In the genomic region with DNA sequence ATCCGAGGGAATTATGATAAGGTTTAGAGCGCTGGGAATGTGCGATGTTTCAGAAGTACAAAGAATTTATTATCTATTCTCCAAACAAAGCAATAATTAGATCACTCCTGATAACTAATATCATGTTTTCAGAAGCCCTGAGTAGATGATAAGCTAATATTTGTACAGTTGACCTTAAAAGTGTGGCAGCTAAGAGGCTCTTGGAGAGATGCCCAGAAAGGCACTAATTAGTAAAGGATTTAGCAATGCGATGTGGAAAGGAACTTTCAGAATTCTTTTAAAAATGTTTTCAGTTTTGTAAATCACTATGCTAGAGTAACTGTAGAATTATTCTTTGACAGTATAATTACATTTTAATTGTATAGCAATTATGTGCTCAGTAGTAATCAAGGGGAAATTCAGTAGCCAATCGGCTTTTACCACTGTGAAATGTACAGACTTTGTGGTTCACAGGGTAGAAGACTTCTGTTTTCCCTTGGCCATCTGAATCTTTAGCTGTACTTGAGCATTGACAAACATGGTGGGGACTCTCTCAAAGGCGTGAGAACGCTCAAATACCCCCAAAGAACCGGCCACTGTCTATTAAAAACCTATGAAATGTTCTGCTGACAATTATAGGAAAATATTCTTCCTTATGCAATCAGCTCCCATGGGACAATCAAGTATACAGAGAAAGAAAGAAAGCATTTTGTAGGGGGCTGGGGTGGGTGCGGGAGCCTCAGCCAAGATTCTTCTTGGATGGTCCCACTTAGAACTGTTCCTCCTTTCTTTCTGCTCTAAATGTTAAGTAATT, we compare ENCODE assay signal across 1 cellular context.
TF ChIP-seq lines count a peak whose summit lies in the region.

No MANE protein-coding gene starts in this region.

TF ChIP-seq in endothelial cell of umbilical vein, 7 proteins besides CTCF, POLR2A, EP300 and RAD21:
- no peak for TF ChIP-seq GATA2 (IDR thresholded peaks at IDR 0.05; ENCODE audit: insufficient read depth, insufficient read length, low read depth, low read length)
- TF ChIP-seq, protein P1, sequence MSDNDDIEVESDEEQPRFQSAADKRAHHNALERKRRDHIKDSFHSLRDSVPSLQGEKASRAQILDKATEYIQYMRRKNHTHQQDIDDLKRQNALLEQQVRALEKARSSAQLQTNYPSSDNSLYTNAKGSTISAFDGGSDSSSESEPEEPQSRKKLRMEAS (IDR thresholded peaks at IDR 0.05; ENCODE audit: insufficient read depth, insufficient read length): no peak
- no peak for TF ChIP-seq FOS (IDR thresholded peaks at IDR 0.05; ENCODE audit: borderline replicate concordance, insufficient read depth, low read length)
- TF ChIP-seq POLR2AphosphoS5 (IDR thresholded peaks at IDR 0.05; ENCODE audit: insufficient read depth, low read depth, low read length): no peak
